ENCODE assay signal across 15 cellular contexts in the genomic region with DNA sequence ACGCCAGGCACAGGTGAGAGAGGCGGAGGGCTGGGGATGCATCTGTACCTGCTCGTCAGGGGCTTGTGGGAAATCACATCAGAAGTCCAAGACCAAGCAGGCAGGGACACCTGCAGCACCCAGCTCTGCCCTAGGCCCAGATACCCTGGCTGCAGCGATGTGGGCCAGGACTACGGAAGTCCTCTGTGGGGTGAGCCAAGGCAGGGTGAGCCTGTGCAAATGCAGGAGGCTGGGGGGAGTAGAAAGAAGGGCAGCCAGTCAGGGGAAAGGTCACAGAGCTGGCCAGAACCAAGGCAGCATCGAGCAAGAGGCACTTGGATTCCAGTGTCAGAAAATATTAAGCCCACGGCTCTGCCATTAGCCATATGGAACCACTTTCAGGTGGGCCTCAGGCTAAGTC.
DNase-seq lines count a peak whose midpoint lies in the region; ATAC-seq and TF ChIP-seq lines count a peak whose summit lies in the region.
"Had no signal": no experiment of that assay in that cellular context is flagged by ENCODE, and none has a peak within 500 bp of the region (broad histone marks: within the 10 kb centered on the region; RNA-seq: fewer than 3 reads in every experiment).

No MANE protein-coding gene starts in this region.

- no peak overlapping the region for H3K4me3 Mint-ChIP-seq in endodermal cell
- H3K4me3 Mint-ChIP-seq in activated T-helper 1 cell treated with anti-CD3 and anti-CD28 coated beads, Interleukin-12 subunit alpha, Interleukin-12 subunit beta, Interleukin-2, Interleukin-4 antibody, amounts not matched to agents 30 ng/mL and 10 ng/mL and 1 ng/mL, durations not matched to agents 14 hours and 24 hours and 36 hours, result no peak overlapping the region
- H3K4me3 Mint-ChIP-seq: activated naive CD8-positive, alpha-beta T cell treated with anti-CD3 and anti-CD28 coated beads for 36 hours; CD4-positive, alpha-beta memory T cell had no signal

- H3K4me1 ChIP-seq in BLaER1 treated with 17β-estradiol and CSF1 and Interleukin-3, amounts not matched to agents 10 nM and 100 nM, result peaks cover 86 to 100% (median 93%) of the 10 kb centered on the region in 10 experiments
- H3K4me1 ChIP-seq in Panc1 (ENCODE audit: control insufficient read depth, insufficient read depth, low read length), result peaks cover 98% of the 10 kb centered on the region
- H3K4me1 ChIP-seq in parathyroid adenoma, result peaks cover 17% of the 10 kb centered on the region
- peaks cover 4% of the 10 kb centered on the region for H3K4me1 ChIP-seq in endodermal cell (ENCODE audit: control insufficient read depth, insufficient read depth, low read length)
- peaks cover 44 to 65% (median 50%) of the 10 kb centered on the region in 4 donors for H3K4me1 ChIP-seq in upper lobe of left lung

- 0 out of 2 replicates have a peak, but pooled peaks have one; percentile 6 for ATAC-seq in Panc1
- ATAC-seq in left ventricle myocardium superior, result peak; percentile 71
- ATAC-seq in GM21447 (IDR thresholded peaks at IDR 0.05; ENCODE audit: unreplicated experiment), result no peak
- ATAC-seq in upper lobe of left lung (ENCODE audit: low FRiP score in 2 of 2), result no peak
- ATAC-seq: gastroesophageal sphincter had no signal

- DNase-seq in Panc1 (ENCODE audit: low read depth, low spot score) (no peak), left ventricle myocardium superior (no peak), endodermal cell (no peak), upper lobe of left lung (no peak)
- DNase-seq in activated T-helper 1 cell treated with anti-CD3 and anti-CD28 coated beads, Interleukin-12 subunit alpha, Interleukin-12 subunit beta, Interleukin-2, Interleukin-4 antibody, amounts not matched to agents 30 ng/mL and 10 ng/mL and 1 ng/mL, durations not matched to agents 14 hours and 24 hours and 36 hours (ENCODE audit: low spot score), result no peak
- DNase-seq: ACHN; activated CD4-positive, CD25-positive, alpha-beta regulatory T cell; activated naive CD8-positive, alpha-beta T cell treated with anti-CD3 and anti-CD28 coated beads for 36 hours; CD4-positive, alpha-beta memory T cell; DMS79; NCI-H1694 treated with DMSO at 0.1 percent for 48 hours had no signal

- no peaks in the 10 kb centered on the region for H3K9me3 Mint-ChIP-seq in endodermal cell
- no peaks in the 10 kb centered on the region for H3K9me3 Mint-ChIP-seq in activated T-helper 1 cell treated with anti-CD3 and anti-CD28 coated beads, Interleukin-12 subunit alpha, Interleukin-12 subunit beta, Interleukin-2, Interleukin-4 antibody, amounts not matched to agents 30 ng/mL and 10 ng/mL and 1 ng/mL, durations not matched to agents 14 hours and 24 hours and 36 hours
- H3K9me3 Mint-ChIP-seq: activated naive CD8-positive, alpha-beta T cell treated with anti-CD3 and anti-CD28 coated beads for 36 hours had no signal

- TF ChIP-seq POLR2A in upper lobe of left lung (IDR thresholded peaks at IDR 0.05), result no peak

- TF ChIP-seq CTCF in Panc1 (IDR thresholded peaks at IDR 0.05), result no peak
- TF ChIP-seq CTCF in parathyroid adenoma (IDR thresholded peaks at IDR 0.05), result no peak
- no peak for TF ChIP-seq CTCF in endodermal cell (conservative IDR thresholded peaks at IDR 0.05)
- no peak for TF ChIP-seq CTCF in upper lobe of left lung (IDR thresholded peaks at IDR 0.05)

- H3K27ac Mint-ChIP-seq in endodermal cell, result no peak overlapping the region
- H3K27ac Mint-ChIP-seq in activated T-helper 1 cell treated with anti-CD3 and anti-CD28 coated beads, Interleukin-12 subunit alpha, Interleukin-12 subunit beta, Interleukin-2, Interleukin-4 antibody, amounts not matched to agents 30 ng/mL and 10 ng/mL and 1 ng/mL, durations not matched to agents 14 hours and 24 hours and 36 hours, result no peak overlapping the region
- H3K27ac Mint-ChIP-seq: activated naive CD8-positive, alpha-beta T cell treated with anti-CD3 and anti-CD28 coated beads for 36 hours; CD4-positive, alpha-beta memory T cell had no signal

- H3K36me3 ChIP-seq in BLaER1 treated with 17β-estradiol and CSF1 and Interleukin-3, amounts not matched to agents 10 nM and 100 nM, result peaks cover 0 to 31% (median 0%) of the 10 kb centered on the region in 11 experiments; a peak in 8 of 22 replicates
- peaks cover 15% of the 10 kb centered on the region for H3K36me3 ChIP-seq in Panc1 (ENCODE audit: control insufficient read depth, insufficient read depth, low read length)
- no peaks in the 10 kb centered on the region for H3K36me3 ChIP-seq in parathyroid adenoma (ENCODE audit: control insufficient read depth, insufficient read depth, low read length)
- H3K36me3 ChIP-seq in endodermal cell (ENCODE audit: control insufficient read depth, insufficient read depth, low read length), result no peaks in the 10 kb centered on the region
- no peaks in the 10 kb centered on the region for H3K36me3 ChIP-seq in upper lobe of left lung
- H3K36me3 ChIP-seq: gastroesophageal sphincter had no signal

- H3K4me2 ChIP-seq in BLaER1 treated with 17β-estradiol and CSF1 and Interleukin-3, amounts not matched to agents 10 nM and 100 nM, result peak overlapping the region; percentile 84 to 98 (median 92)
- no peak overlapping the region for H3K4me2 ChIP-seq in parathyroid adenoma (ENCODE audit: low read length)

- H3K27me3 ChIP-seq in BLaER1 treated with 17β-estradiol and CSF1 and Interleukin-3, amounts not matched to agents 10 nM and 100 nM, result no peaks in the 10 kb centered on the region
- H3K27me3 ChIP-seq in Panc1 (ENCODE audit: control insufficient read depth, insufficient read depth, low read length), result no peaks in the 10 kb centered on the region
- no peaks in the 10 kb centered on the region for H3K27me3 ChIP-seq in parathyroid adenoma (ENCODE audit: control insufficient read depth, insufficient read depth, low read length)
- H3K27me3 ChIP-seq in endodermal cell (ENCODE audit: control insufficient read depth, insufficient read depth, low read length, poor library complexity, severe bottlenecking), result no peaks in the 10 kb centered on the region
- no peaks in the 10 kb centered on the region for H3K27me3 ChIP-seq in upper lobe of left lung
- H3K27me3 ChIP-seq: gastroesophageal sphincter had no signal

- POLR2A ChIA-PET in Panc1 (lab: Charles Lee), result no interaction called here

- peak overlapping the region in 9 of 11 experiments; percentile 63 to 83 (median 72); a peak in 10 of 22 replicates for H3K9ac ChIP-seq in BLaER1 treated with 17β-estradiol and CSF1 and Interleukin-3, amounts not matched to agents 10 nM and 100 nM
- no peak overlapping the region for H3K9ac ChIP-seq in parathyroid adenoma
- H3K9ac ChIP-seq in endodermal cell (ENCODE audit: extremely low read depth, low read length, poor library complexity, severe bottlenecking), result no peak overlapping the region

- peaks cover 27% of the 10 kb centered on the region for H3K79me2 ChIP-seq in parathyroid adenoma

- no TSS peak for BruUV-seq in Panc1 (replicated peaks; lab: Mats Ljungman, UMichigan)

- H3K27ac ChIP-seq in BLaER1 treated with 17β-estradiol and CSF1 and Interleukin-3, amounts not matched to agents 10 nM and 100 nM, result peak overlapping the region in 10 of 11 experiments; percentile 68 to 91 (median 78); a peak in 20 of 22 replicates
- H3K27ac ChIP-seq in Panc1 (ENCODE audit: low read length) (peak overlapping the region; percentile 91), parathyroid adenoma (peak overlapping the region; percentile 29), endodermal cell (ENCODE audit: low read depth, low read length) (no peak overlapping the region), upper lobe of left lung (peak overlapping the region in 2 of 4 donors; percentile 55 to 73)
- H3K27ac ChIP-seq: gastroesophageal sphincter had no signal

- no peak overlapping the region; a peak in 2 of 20 replicates for H3K4me3 ChIP-seq in BLaER1 treated with 17β-estradiol and CSF1 and Interleukin-3, amounts not matched to agents 10 nM and 100 nM
- H3K4me3 ChIP-seq in Panc1 (ENCODE audit: low read depth in 2 of 2, low read length in 2 of 2), result no peak overlapping the region
- H3K4me3 ChIP-seq in parathyroid adenoma (ENCODE audit: low read depth, low read length), result no peak overlapping the region
- no peak overlapping the region for H3K4me3 ChIP-seq in endodermal cell (ENCODE audit: low read length)
- H3K4me3 ChIP-seq in upper lobe of left lung, result no peak overlapping the region
- H3K4me3 ChIP-seq: gastroesophageal sphincter had no signal

- intact Hi-C loops in Panc1 (cut with micrococcal nuclease; ENCODE audit: unreplicated experiment), result no loop called here
- intact Hi-C loops in left ventricle myocardium superior (cut with micrococcal nuclease), result no loop called here
- intact Hi-C loops in activated T-helper 1 cell treated with anti-CD3 and anti-CD28 coated beads, Interleukin-12 subunit alpha, Interleukin-12 subunit beta, Interleukin-2, Interleukin-4 antibody, amounts not matched to agents 30 ng/mL and 10 ng/mL and 1 ng/mL, durations not matched to agents 14 hours and 24 hours and 36 hours (cut with micrococcal nuclease), result no loop called here

- peaks cover 0 to 4% (median 0%) of the 10 kb centered on the region in 11 experiments; a peak in 3 of 22 replicates for H4K20me1 ChIP-seq in BLaER1 treated with 17β-estradiol and CSF1 and Interleukin-3, amounts not matched to agents 10 nM and 100 nM

- 90 to 93% methylated on average over 5 to 7 of the region's 7 CpGs for WGBS in endodermal cell (ENCODE audit: insufficient coverage in 1 of 2, insufficient read length in 1 of 2), 2 experiments
- 90 to 92% methylated on average over 7 of the region's 7 CpGs for WGBS in upper lobe of left lung, 2 donors

- H3K9me3 ChIP-seq in BLaER1 treated with 17β-estradiol and CSF1 and Interleukin-3, amounts not matched to agents 10 nM and 100 nM (replicated peaks in 1 of 11), result no peaks in the 10 kb centered on the region
- no peaks in the 10 kb centered on the region for H3K9me3 ChIP-seq in Panc1 (ENCODE audit: control insufficient read depth, insufficient read depth, low read depth, low read length)
- H3K9me3 ChIP-seq in parathyroid adenoma (ENCODE audit: control insufficient read depth, low read length), result no peaks in the 10 kb centered on the region
- H3K9me3 ChIP-seq in endodermal cell (ENCODE audit: control insufficient read depth, low read length), result no peaks in the 10 kb centered on the region
- H3K9me3 ChIP-seq in upper lobe of left lung, result no peaks in the 10 kb centered on the region
- H3K9me3 ChIP-seq: gastroesophageal sphincter had no signal

- peak overlapping the region; percentile 31 for H2AFZ ChIP-seq in parathyroid adenoma

- no peaks in the 10 kb centered on the region for H3K27me3 Mint-ChIP-seq in endodermal cell (ENCODE audit: insufficient read depth)
- H3K27me3 Mint-ChIP-seq in activated T-helper 1 cell treated with anti-CD3 and anti-CD28 coated beads, Interleukin-12 subunit alpha, Interleukin-12 subunit beta, Interleukin-2, Interleukin-4 antibody, amounts not matched to agents 30 ng/mL and 10 ng/mL and 1 ng/mL, durations not matched to agents 14 hours and 24 hours and 36 hours (ENCODE audit: insufficient read depth), result peaks cover 6% of the 10 kb centered on the region
- H3K27me3 Mint-ChIP-seq: CD4-positive, alpha-beta memory T cell had no signal

- TF ChIP-seq EP300 in upper lobe of left lung (IDR thresholded peaks at IDR 0.05), result no peak

- CTCF ChIA-PET in Panc1 (lab: Charles Lee), result interaction anchor here (0.8 kb wide), 1 partner anchor 53 kb away, joined by 6 read pairs; no protein-coding TSS in a partner anchor

- peaks cover 44% of the 10 kb centered on the region for H3K4me1 Mint-ChIP-seq in endodermal cell
- H3K4me1 Mint-ChIP-seq in activated T-helper 1 cell treated with anti-CD3 and anti-CD28 coated beads, Interleukin-12 subunit alpha, Interleukin-12 subunit beta, Interleukin-2, Interleukin-4 antibody, amounts not matched to agents 30 ng/mL and 10 ng/mL and 1 ng/mL, durations not matched to agents 14 hours and 24 hours and 36 hours (ENCODE audit: low read depth), result no peaks in the 10 kb centered on the region

- in situ Hi-C loops in Panc1 (cut with HindIII; ENCODE audit: low pct_unique_long_range_greater_than_20kb, low sequenced_read_pairs), result no loop called here

- H3K36me3 Mint-ChIP-seq in endodermal cell (ENCODE audit: low read depth), result peaks cover 3% of the 10 kb centered on the region
- H3K36me3 Mint-ChIP-seq in activated T-helper 1 cell treated with anti-CD3 and anti-CD28 coated beads, Interleukin-12 subunit alpha, Interleukin-12 subunit beta, Interleukin-2, Interleukin-4 antibody, amounts not matched to agents 30 ng/mL and 10 ng/mL and 1 ng/mL, durations not matched to agents 14 hours and 24 hours and 36 hours (ENCODE audit: low read depth), result no peaks in the 10 kb centered on the region
- H3K36me3 Mint-ChIP-seq: activated naive CD8-positive, alpha-beta T cell treated with anti-CD3 and anti-CD28 coated beads for 36 hours; CD4-positive, alpha-beta memory T cell had no signal

Comparison
In these comparisons a context has a peak if more than half of its experiments do, and no peak if none do; other contexts are left out.
1. H3K9ac ChIP-seq: peak in BLaER1 treated with 17β-estradiol and CSF1 and Interleukin-3, amounts not matched to agents 10 nM and 100 nM (9 of 11); none in parathyroid adenoma (single experiment) and endodermal cell (single experiment).
2. ATAC-seq: peak in Panc1 (single experiment) and left ventricle myocardium superior (single experiment); none in GM21447 (single experiment) and upper lobe of left lung (0 of 2).